Comparison of ENCODE assay signal across 1 cellular context in genomic region chr7:112484671-112485097, GRCh38.
TF ChIP-seq lines count a peak whose summit lies in the region.

No MANE protein-coding gene starts in this region.

TF ChIP-seq in HCT116, 20 proteins besides CTCF, POLR2A, EP300 and RAD21 (continued from another document):
- TF ChIP-seq, protein P1, sequence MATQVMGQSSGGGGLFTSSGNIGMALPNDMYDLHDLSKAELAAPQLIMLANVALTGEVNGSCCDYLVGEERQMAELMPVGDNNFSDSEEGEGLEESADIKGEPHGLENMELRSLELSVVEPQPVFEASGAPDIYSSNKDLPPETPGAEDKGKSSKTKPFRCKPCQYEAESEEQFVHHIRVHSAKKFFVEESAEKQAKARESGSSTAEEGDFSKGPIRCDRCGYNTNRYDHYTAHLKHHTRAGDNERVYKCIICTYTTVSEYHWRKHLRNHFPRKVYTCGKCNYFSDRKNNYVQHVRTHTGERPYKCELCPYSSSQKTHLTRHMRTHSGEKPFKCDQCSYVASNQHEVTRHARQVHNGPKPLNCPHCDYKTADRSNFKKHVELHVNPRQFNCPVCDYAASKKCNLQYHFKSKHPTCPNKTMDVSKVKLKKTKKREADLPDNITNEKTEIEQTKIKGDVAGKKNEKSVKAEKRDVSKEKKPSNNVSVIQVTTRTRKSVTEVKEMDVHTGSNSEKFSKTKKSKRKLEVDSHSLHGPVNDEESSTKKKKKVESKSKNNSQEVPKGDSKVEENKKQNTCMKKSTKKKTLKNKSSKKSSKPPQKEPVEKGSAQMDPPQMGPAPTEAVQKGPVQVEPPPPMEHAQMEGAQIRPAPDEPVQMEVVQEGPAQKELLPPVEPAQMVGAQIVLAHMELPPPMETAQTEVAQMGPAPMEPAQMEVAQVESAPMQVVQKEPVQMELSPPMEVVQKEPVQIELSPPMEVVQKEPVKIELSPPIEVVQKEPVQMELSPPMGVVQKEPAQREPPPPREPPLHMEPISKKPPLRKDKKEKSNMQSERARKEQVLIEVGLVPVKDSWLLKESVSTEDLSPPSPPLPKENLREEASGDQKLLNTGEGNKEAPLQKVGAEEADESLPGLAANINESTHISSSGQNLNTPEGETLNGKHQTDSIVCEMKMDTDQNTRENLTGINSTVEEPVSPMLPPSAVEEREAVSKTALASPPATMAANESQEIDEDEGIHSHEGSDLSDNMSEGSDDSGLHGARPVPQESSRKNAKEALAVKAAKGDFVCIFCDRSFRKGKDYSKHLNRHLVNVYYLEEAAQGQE (IDR thresholded peaks at IDR 0.05; ENCODE audit: low read depth), result no peak
- TF ChIP-seq YY1 (IDR thresholded peaks at IDR 0.05; ENCODE audit: extremely low read depth, insufficient replicate concordance, low read depth, low read length) (peak; percentile 18), ATF3 (IDR thresholded peaks at IDR 0.05) (no peak), EZH2 (IDR thresholded peaks at IDR 0.05) (no peak), EGR1 (IDR thresholded peaks at IDR 0.05; ENCODE audit: low read depth) (peak; percentile 82), MAX (IDR thresholded peaks at IDR 0.05) (no peak), ZFX (IDR thresholded peaks at IDR 0.05) (no peak), TCF7L2 (IDR thresholded peaks at IDR 0.05; ENCODE audit: borderline replicate concordance, extremely low read depth, insufficient read depth, insufficient read length) (peak; percentile 46), SIN3A (IDR thresholded peaks at IDR 0.05; ENCODE audit: low read depth) (no peak), POLR2AphosphoS5 (IDR thresholded peaks at IDR 0.05; ENCODE audit: low read depth, low read length) (peak; percentile 39; the same call in 1 of the 2 replicates), CBX3 (IDR thresholded peaks at IDR 0.05; ENCODE audit: low read depth) (peak; percentile 33), JUND (IDR thresholded peaks at IDR 0.05) (peak; percentile 91), EZH2phosphoT487 (IDR thresholded peaks at IDR 0.05; ENCODE audit: borderline replicate concordance) (no peak), ZBTB33 (IDR thresholded peaks at IDR 0.05; ENCODE audit: extremely low read depth, insufficient replicate concordance, low read length) (no peak), CEBPB (IDR thresholded peaks at IDR 0.05; ENCODE audit: low read depth) (no peak), ELF1 (IDR thresholded peaks at IDR 0.05; ENCODE audit: borderline replicate concordance, low read depth) (no peak; the same call in 1 of the 2 replicates)
